3 cellular contexts compared by ENCODE assay signal in the genomic region with DNA sequence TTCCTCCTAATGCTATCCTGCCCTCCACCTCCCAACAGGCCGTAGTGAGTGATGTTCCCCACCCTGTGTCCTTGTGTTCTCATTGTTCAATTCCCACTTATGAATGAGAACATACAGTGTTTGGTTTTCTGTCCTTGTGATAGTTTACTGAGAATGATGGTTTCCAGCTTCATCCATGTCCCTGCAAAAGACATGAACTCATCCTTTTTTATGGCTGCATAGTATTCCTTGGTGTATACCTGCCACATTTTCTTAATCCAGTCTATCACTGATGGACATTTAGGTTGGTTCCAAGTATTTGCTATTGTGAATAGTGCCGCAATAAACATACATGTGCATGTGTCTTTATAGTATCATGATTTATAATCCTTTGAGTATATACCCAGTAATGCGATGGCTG.
DNase-seq lines count a peak whose midpoint lies in the region; ATAC-seq, FAIRE-seq and TF ChIP-seq lines count a peak whose summit lies in the region.
"Not testable (repeated sequence)": the region's sequence is repeated elsewhere in the genome, so short reads cannot be mapped to it uniquely, and the experiment has no call there.

No MANE protein-coding gene starts in this region.

- H3K79me2 ChIP-seq in K562 (ENCODE audit: control insufficient read depth, insufficient read depth, low read length): not testable (repeated sequence)

- not testable (repeated sequence) for H3K36me3 Mint-ChIP-seq in central memory CD8-positive, alpha-beta T cell (ENCODE audit: insufficient read depth)

- not testable (repeated sequence) for H3K9me3 ChIP-seq in HEK293 (ENCODE audit: control insufficient read depth, insufficient read depth, low read depth, low read length); K562 (replicated peaks; ENCODE audit: control insufficient read depth, insufficient read depth, low read depth, low read length)

- not testable (repeated sequence) for FAIRE-seq in K562 (lab: Jason Lieb, UNC)

- intact Hi-C loops in K562 (cut with micrococcal nuclease): loop anchor here (10.0 kb wide), 1 partner anchor 567 kb away; no protein-coding TSS in a partner anchor

- H3K9me1 ChIP-seq in K562 (ENCODE audit: control insufficient read depth, insufficient read depth, low read length): not testable (repeated sequence)

- TF ChIP-seq RAD21 in K562 (CRISPR knock-in tag; conservative IDR thresholded peaks at IDR 0.05 in 1 of 2, IDR thresholded peaks at IDR 0.05 in 1 of 2): not testable (repeated sequence)

- CTCF ChIA-PET in HEK293 (lab: Yijun Ruan, JAX): interaction anchor here (0.6 to 0.8 kb wide), 2 partner anchors 19 to 105 kb away, joined by 3 read pairs; no protein-coding TSS in a partner anchor
- CTCF ChIA-PET in K562 (lab: Yijun Ruan, JAX; ENCODE audit: low intra/inter-chr PET ratio): not testable (repeated sequence)

- not testable (repeated sequence) for H3K4me3 ChIP-seq in HEK293 (ENCODE audit: low read depth, low read length); K562

- H3K4me2 ChIP-seq in K562 (ENCODE audit: insufficient read depth, low read length): not testable (repeated sequence)

- in situ Hi-C loops in K562 (cut with MboI): loop anchor here (10.0 kb wide), 1 partner anchor 107 kb away; no protein-coding TSS in a partner anchor

- DNase-seq in K562 (ENCODE audit: extremely low read depth in 1 of 4, low spot score in 3 of 4); central memory CD8-positive, alpha-beta T cell (ENCODE audit: low spot score in 2 of 2): not testable (repeated sequence)

- ATAC-seq in K562; central memory CD8-positive, alpha-beta T cell (replicated peaks; ENCODE audit: extremely low read depth, poor library complexity, severe bottlenecking): not testable (repeated sequence)

- not testable (repeated sequence) for H3K9me3 Mint-ChIP-seq in central memory CD8-positive, alpha-beta T cell

- not testable (repeated sequence) for TF ChIP-seq CTCF in HEK293 (tag by site-specific recombination; IDR thresholded peaks at IDR 0.05); K562 (IDR thresholded peaks at IDR 0.05 in 2 of 3, conservative IDR thresholded peaks at IDR 0.05 in 1 of 3; ENCODE audit: insufficient read depth in 2 of 3, low read depth in 1 of 3, low read length in 3 of 3)

- H3K27me3 Mint-ChIP-seq in central memory CD8-positive, alpha-beta T cell: peaks cover 77% of the 10 kb centered on the region

- POLR2A ChIA-PET in HEK293 (lab: Yijun Ruan, JAX); K562 (lab: Yijun Ruan, JAX): not testable (repeated sequence)

- H2AFZ ChIP-seq in K562 (ENCODE audit: low read depth, low read length): not testable (repeated sequence)

- not testable (repeated sequence) for BruUV-seq in K562 (replicated peaks; lab: Mats Ljungman, UMichigan)

- H3K4me3 Mint-ChIP-seq in central memory CD8-positive, alpha-beta T cell: not testable (repeated sequence)

- WGBS in K562 (ENCODE audit: insufficient coverage, low coverage, missing lambda C conversion rate): 2% methylated on average over 3 of the region's 3 CpGs

- not testable (repeated sequence) for H3K27ac ChIP-seq in HEK293 (ENCODE audit: extremely low read depth, low read depth, low read length); K562 (ENCODE audit: extremely low read depth, low read depth, low read length)

- not testable (repeated sequence) for H4K20me1 ChIP-seq in K562 (replicated peaks; ENCODE audit: control insufficient read depth, insufficient read depth, low read length)

- not testable (repeated sequence) for TF ChIP-seq POLR2A in K562 (conservative IDR thresholded peaks at IDR 0.05)

- H3K9ac ChIP-seq in K562 (ENCODE audit: insufficient read depth in 1 of 2, low read depth in 2 of 2, low read length in 2 of 2): not testable (repeated sequence)

- not testable (repeated sequence) for H3K27me3 ChIP-seq in K562 (ENCODE audit: control insufficient read depth in 2 of 2, insufficient read depth in 2 of 2, low read length in 2 of 2)

- TF ChIP-seq EP300 in K562 (IDR thresholded peaks at IDR 0.05; ENCODE audit: low read length): not testable (repeated sequence)

- H3K4me1 Mint-ChIP-seq in central memory CD8-positive, alpha-beta T cell: not testable (repeated sequence)

- H3K27ac Mint-ChIP-seq in central memory CD8-positive, alpha-beta T cell (ENCODE audit: low read depth): peak overlapping the region; percentile 68

- not testable (repeated sequence) for H3K4me1 ChIP-seq in HEK293 (ENCODE audit: control insufficient read depth, insufficient read depth, low read length); K562 (replicated peaks in 1 of 2; ENCODE audit: control insufficient read depth in 2 of 2, insufficient read depth in 2 of 2, low read length in 2 of 2)

- not testable (repeated sequence) for H3K36me3 ChIP-seq in HEK293 (ENCODE audit: control insufficient read depth in 2 of 2, insufficient read depth in 1 of 2, low read length in 2 of 2); K562 (ENCODE audit: control insufficient read depth, insufficient read depth, low read length)

TF ChIP-seq in HEK293, 187 proteins besides CTCF, POLR2A, EP300 and RAD21:
- peak; percentile 80 for TF ChIP-seq ZNF146 (tag by site-specific recombination; IDR thresholded peaks at IDR 0.05)

TF ChIP-seq in K562, 482 proteins besides CTCF, POLR2A, EP300 and RAD21:
- TF ChIP-seq ZNF146 (CRISPR knock-in tag; IDR thresholded peaks at IDR 0.05; ENCODE audit: unreplicated experiment): peak; percentile 63
- peak; percentile 18 for TF ChIP-seq RBM25 (IDR thresholded peaks at IDR 0.05; ENCODE audit: low read depth, low read length, severe bottlenecking)
